ENCODE assay signal across 1 cellular context in genomic region chr17:82439829-82440365, GRCh38.
TF ChIP-seq lines count a peak whose summit lies in the region.

No MANE protein-coding gene starts in this region.

TF ChIP-seq in H1, 55 proteins besides CTCF, POLR2A, EP300 and RAD21:
- no peak for TF ChIP-seq SUZ12 (IDR thresholded peaks at IDR 0.05; ENCODE audit: low read length)
- TF ChIP-seq FOSL1 (IDR thresholded peaks at IDR 0.05; ENCODE audit: insufficient read depth, low read depth, low read length): no peak
- TF ChIP-seq TBP (IDR thresholded peaks at IDR 0.05; ENCODE audit: low read depth, low read length): no peak
- TF ChIP-seq GTF2F1 (IDR thresholded peaks at IDR 0.05; ENCODE audit: borderline replicate concordance, low read depth, low read length): no peak
- TF ChIP-seq ASH2L (IDR thresholded peaks at IDR 0.05; ENCODE audit: low read length): no peak
- no peak for TF ChIP-seq BCL11A (IDR thresholded peaks at IDR 0.05; ENCODE audit: low read depth in 2 of 2, low read length in 2 of 2)
- TF ChIP-seq KDM5A (IDR thresholded peaks at IDR 0.05; ENCODE audit: low read length): no peak
- no peak for TF ChIP-seq CHD1 (IDR thresholded peaks at IDR 0.05; ENCODE audit: low read depth, low read length)
- TF ChIP-seq CEBPB (IDR thresholded peaks at IDR 0.05; ENCODE audit: low read depth, low read length): no peak
- no peak for TF ChIP-seq CREB1 (IDR thresholded peaks at IDR 0.05)
- TF ChIP-seq BACH1 (IDR thresholded peaks at IDR 0.05; ENCODE audit: low read length): no peak
- no peak for TF ChIP-seq JUND (IDR thresholded peaks at IDR 0.05; ENCODE audit: low read length)
- no peak for TF ChIP-seq HDAC6 (IDR thresholded peaks at IDR 0.05; ENCODE audit: low read depth, low read length)
- TF ChIP-seq MAX (IDR thresholded peaks at IDR 0.05): no peak
- TF ChIP-seq TEAD4 (IDR thresholded peaks at IDR 0.05; ENCODE audit: low read depth, low read length): no peak
- no peak for TF ChIP-seq SP4 (IDR thresholded peaks at IDR 0.05; ENCODE audit: low read length)
- no peak for TF ChIP-seq EZH2 (IDR thresholded peaks at IDR 0.05; ENCODE audit: low read depth, low read length, severe bottlenecking)
- no peak for TF ChIP-seq MAFK (IDR thresholded peaks at IDR 0.05; ENCODE audit: low read depth, low read length)
- no peak for TF ChIP-seq JUN (IDR thresholded peaks at IDR 0.05; ENCODE audit: low read depth, low read length)
